ENCODE assay signal across 1 cellular context in the genomic region with DNA sequence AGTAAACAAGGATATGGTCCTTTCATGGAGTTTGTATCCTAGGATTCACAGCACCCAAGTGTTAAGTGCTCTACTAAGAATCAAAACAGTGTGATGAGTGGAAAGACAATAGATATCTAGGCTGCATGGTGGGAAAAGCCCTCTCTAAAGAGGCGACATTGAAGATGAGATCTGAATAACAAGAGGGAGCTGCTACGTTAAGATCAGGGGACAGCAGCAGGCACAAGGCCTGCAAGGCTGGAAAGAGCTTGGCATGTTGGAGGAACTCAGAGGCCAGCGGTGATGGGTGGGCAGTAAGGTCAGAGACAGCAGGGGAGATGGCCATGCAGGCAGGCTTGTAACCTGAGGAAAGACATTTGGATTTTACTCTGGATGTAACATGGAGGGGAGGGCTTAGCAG.
TF ChIP-seq lines count a peak whose summit lies in the region.

No MANE protein-coding gene starts in this region.

TF ChIP-seq in IMR-90, 13 proteins besides CTCF, POLR2A, EP300 and RAD21 (continued from another document):
- no peak for TF ChIP-seq MXI1 (IDR thresholded peaks at IDR 0.05; ENCODE audit: borderline replicate concordance, low read depth, low read length)
- no peak for TF ChIP-seq SMC3 (IDR thresholded peaks at IDR 0.05; ENCODE audit: low read depth, low read length)
- TF ChIP-seq BHLHE40 (IDR thresholded peaks at IDR 0.05; ENCODE audit: low read depth, low read length), result no peak
- no peak for TF ChIP-seq NFE2L2 (IDR thresholded peaks at IDR 0.05; ENCODE audit: low read depth, low read length)
- TF ChIP-seq RFX5 (IDR thresholded peaks at IDR 0.05; ENCODE audit: low read depth, low read length), result no peak
- TF ChIP-seq FOS (IDR thresholded peaks at IDR 0.05; ENCODE audit: low read depth, low read length), result no peak
- TF ChIP-seq, protein P1, sequence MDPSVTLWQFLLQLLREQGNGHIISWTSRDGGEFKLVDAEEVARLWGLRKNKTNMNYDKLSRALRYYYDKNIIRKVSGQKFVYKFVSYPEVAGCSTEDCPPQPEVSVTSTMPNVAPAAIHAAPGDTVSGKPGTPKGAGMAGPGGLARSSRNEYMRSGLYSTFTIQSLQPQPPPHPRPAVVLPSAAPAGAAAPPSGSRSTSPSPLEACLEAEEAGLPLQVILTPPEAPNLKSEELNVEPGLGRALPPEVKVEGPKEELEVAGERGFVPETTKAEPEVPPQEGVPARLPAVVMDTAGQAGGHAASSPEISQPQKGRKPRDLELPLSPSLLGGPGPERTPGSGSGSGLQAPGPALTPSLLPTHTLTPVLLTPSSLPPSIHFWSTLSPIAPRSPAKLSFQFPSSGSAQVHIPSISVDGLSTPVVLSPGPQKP (IDR thresholded peaks at IDR 0.05; ENCODE audit: borderline replicate concordance, low read depth, low read length), result no peak
- no peak for TF ChIP-seq CEBPB (IDR thresholded peaks at IDR 0.05; ENCODE audit: low read depth, low read length)
